Comparison of ENCODE assay signal across 2 cellular contexts in the genomic region with DNA sequence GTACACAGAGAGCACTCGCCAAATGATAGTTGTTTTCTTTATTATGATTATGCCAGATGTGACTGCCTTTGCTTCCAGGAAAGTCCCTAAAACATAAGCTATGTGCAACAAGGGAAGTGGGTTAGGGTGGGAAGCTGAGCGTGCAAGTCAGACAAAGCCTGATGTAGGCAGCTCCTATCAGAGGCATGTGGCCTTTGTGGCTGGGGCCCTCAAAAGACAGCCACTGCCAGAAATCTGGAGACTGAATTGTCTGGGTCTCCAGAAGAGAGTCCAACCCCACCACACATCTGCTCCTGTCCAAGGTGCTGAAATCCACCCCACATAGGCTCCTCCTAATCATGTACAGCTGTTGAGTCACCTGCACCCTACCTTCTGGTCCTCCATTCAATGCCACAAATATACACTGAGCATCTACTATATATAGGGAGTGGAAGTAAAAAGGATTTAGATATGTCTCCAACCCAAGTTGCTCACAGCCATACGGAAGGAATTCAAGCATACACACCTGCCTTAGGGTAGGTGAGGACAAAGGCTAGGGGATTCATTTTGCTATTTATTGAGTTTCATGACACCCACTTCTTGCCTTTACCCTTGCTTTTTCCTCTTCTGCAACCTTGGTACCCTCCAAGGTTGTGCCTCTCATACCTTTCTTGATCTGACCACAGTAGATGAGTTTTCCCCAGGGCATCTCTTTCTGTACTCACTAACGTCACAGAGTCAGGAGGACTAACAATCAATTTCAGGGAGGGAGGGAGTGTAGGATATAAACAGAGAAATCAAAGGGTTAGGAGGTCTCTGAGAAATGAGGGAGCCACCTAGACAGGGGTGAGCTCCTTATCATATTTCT.
A peak's percentile ranks its signal among the peaks of the same experiment; 100 is the strongest.
TF ChIP-seq lines count a peak whose summit lies in the region.

No MANE protein-coding gene starts in this region.

TF ChIP-seq in HEK293, 187 proteins besides CTCF, POLR2A, EP300 and RAD21:
- TF ChIP-seq, protein P1, sequence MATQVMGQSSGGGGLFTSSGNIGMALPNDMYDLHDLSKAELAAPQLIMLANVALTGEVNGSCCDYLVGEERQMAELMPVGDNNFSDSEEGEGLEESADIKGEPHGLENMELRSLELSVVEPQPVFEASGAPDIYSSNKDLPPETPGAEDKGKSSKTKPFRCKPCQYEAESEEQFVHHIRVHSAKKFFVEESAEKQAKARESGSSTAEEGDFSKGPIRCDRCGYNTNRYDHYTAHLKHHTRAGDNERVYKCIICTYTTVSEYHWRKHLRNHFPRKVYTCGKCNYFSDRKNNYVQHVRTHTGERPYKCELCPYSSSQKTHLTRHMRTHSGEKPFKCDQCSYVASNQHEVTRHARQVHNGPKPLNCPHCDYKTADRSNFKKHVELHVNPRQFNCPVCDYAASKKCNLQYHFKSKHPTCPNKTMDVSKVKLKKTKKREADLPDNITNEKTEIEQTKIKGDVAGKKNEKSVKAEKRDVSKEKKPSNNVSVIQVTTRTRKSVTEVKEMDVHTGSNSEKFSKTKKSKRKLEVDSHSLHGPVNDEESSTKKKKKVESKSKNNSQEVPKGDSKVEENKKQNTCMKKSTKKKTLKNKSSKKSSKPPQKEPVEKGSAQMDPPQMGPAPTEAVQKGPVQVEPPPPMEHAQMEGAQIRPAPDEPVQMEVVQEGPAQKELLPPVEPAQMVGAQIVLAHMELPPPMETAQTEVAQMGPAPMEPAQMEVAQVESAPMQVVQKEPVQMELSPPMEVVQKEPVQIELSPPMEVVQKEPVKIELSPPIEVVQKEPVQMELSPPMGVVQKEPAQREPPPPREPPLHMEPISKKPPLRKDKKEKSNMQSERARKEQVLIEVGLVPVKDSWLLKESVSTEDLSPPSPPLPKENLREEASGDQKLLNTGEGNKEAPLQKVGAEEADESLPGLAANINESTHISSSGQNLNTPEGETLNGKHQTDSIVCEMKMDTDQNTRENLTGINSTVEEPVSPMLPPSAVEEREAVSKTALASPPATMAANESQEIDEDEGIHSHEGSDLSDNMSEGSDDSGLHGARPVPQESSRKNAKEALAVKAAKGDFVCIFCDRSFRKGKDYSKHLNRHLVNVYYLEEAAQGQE (tag by site-specific recombination; IDR thresholded peaks at IDR 0.05): peak; percentile 93
- TF ChIP-seq, protein P2, sequence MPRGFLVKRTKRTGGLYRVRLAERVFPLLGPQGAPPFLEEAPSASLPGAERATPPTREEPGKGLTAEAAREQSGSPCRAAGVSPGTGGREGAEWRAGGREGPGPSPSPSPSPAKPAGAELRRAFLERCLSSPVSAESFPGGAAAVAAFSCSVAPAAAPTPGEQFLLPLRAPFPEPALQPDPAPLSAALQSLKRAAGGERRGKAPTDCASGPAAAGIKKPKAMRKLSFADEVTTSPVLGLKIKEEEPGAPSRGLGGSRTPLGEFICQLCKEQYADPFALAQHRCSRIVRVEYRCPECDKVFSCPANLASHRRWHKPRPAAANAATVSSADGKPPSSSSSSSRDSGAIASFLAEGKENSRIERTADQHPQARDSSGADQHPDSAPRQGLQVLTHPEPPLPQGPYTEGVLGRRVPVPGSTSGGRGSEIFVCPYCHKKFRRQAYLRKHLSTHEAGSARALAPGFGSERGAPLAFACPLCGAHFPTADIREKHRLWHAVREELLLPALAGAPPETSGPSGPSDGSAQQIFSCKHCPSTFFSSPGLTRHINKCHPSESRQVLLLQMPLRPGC (tag by site-specific recombination; IDR thresholded peaks at IDR 0.05): no peak

TF ChIP-seq in WTC11, 78 proteins besides CTCF, POLR2A, EP300 and RAD21 (continued from another document):
- TF ChIP-seq, protein P3, sequence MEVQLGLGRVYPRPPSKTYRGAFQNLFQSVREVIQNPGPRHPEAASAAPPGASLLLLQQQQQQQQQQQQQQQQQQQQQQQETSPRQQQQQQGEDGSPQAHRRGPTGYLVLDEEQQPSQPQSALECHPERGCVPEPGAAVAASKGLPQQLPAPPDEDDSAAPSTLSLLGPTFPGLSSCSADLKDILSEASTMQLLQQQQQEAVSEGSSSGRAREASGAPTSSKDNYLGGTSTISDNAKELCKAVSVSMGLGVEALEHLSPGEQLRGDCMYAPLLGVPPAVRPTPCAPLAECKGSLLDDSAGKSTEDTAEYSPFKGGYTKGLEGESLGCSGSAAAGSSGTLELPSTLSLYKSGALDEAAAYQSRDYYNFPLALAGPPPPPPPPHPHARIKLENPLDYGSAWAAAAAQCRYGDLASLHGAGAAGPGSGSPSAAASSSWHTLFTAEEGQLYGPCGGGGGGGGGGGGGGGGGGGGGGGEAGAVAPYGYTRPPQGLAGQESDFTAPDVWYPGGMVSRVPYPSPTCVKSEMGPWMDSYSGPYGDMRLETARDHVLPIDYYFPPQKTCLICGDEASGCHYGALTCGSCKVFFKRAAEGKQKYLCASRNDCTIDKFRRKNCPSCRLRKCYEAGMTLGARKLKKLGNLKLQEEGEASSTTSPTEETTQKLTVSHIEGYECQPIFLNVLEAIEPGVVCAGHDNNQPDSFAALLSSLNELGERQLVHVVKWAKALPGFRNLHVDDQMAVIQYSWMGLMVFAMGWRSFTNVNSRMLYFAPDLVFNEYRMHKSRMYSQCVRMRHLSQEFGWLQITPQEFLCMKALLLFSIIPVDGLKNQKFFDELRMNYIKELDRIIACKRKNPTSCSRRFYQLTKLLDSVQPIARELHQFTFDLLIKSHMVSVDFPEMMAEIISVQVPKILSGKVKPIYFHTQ (CRISPR knock-in tag; IDR thresholded peaks at IDR 0.05): no peak
- no peak for TF ChIP-seq ZNF317 (CRISPR knock-in tag; IDR thresholded peaks at IDR 0.05; ENCODE audit: borderline replicate concordance, low read depth)
- TF ChIP-seq, protein P4, sequence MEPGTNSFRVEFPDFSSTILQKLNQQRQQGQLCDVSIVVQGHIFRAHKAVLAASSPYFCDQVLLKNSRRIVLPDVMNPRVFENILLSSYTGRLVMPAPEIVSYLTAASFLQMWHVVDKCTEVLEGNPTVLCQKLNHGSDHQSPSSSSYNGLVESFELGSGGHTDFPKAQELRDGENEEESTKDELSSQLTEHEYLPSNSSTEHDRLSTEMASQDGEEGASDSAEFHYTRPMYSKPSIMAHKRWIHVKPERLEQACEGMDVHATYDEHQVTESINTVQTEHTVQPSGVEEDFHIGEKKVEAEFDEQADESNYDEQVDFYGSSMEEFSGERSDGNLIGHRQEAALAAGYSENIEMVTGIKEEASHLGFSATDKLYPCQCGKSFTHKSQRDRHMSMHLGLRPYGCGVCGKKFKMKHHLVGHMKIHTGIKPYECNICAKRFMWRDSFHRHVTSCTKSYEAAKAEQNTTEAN (CRISPR knock-in tag; IDR thresholded peaks at IDR 0.05): no peak
